In the genomic region with DNA sequence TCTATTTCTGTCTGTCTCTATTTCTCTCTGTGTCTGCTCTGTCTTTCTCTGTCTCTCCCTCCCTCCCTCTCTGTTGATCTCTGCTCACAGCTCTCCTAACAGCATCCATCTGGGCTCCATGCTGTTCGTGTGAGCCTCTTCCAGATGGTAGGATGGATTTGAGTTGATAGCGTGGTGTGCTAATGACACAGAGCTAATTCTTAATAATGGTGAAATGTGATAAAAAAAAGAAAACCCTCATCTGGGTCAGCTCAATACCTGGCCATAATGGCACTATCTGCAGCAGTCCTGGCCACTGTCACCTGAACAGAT, we compare ENCODE assay signal across 2 cellular contexts.
TF ChIP-seq lines count a peak whose summit lies in the region.

No MANE protein-coding gene starts in this region.

TF ChIP-seq in GM23338, 12 proteins besides CTCF, POLR2A, EP300 and RAD21:
- TF ChIP-seq ZNF331 (CRISPR knock-in tag; IDR thresholded peaks at IDR 0.05; ENCODE audit: low read depth) (no peak), POLR2AphosphoS5 (IDR thresholded peaks at IDR 0.05; ENCODE audit: low read depth) (no peak), ZNF462 (CRISPR knock-in tag; IDR thresholded peaks at IDR 0.05) (no peak), NANOG (IDR thresholded peaks at IDR 0.05; ENCODE audit: borderline replicate concordance) (no peak), JUNB (IDR thresholded peaks at IDR 0.05; ENCODE audit: unreplicated experiment) (no peak), CREB1 (CRISPR knock-in tag; IDR thresholded peaks at IDR 0.05; ENCODE audit: low read depth) (no peak), STAT1 (IDR thresholded peaks at IDR 0.05; ENCODE audit: unreplicated experiment) (no peak)

TF ChIP-seq in H1, 55 proteins besides CTCF, POLR2A, EP300 and RAD21:
- TF ChIP-seq CHD2 (IDR thresholded peaks at IDR 0.05; ENCODE audit: low read length): no peak
- TF ChIP-seq HDAC2 (IDR thresholded peaks at IDR 0.05; ENCODE audit: borderline replicate concordance in 1 of 2, low read depth in 2 of 2, low read length in 2 of 2): no peak
- TF ChIP-seq RNF2 (IDR thresholded peaks at IDR 0.05; ENCODE audit: borderline replicate concordance, low read depth, low read length, missing control alignments, poor library complexity, severe bottlenecking): no peak
- no peak for TF ChIP-seq KDM5A (IDR thresholded peaks at IDR 0.05; ENCODE audit: low read length)
- no peak for TF ChIP-seq SUZ12 (IDR thresholded peaks at IDR 0.05; ENCODE audit: low read length)
- no peak for TF ChIP-seq JUND (IDR thresholded peaks at IDR 0.05; ENCODE audit: low read length)
- TF ChIP-seq BRCA1 (IDR thresholded peaks at IDR 0.05; ENCODE audit: low read depth, low read length): no peak
- no peak for TF ChIP-seq CEBPB (IDR thresholded peaks at IDR 0.05; ENCODE audit: low read depth, low read length)
- TF ChIP-seq SIX5 (IDR thresholded peaks at IDR 0.05; ENCODE audit: low read depth, low read length): no peak
- TF ChIP-seq ZNF274 (IDR thresholded peaks at IDR 0.05; ENCODE audit: borderline replicate concordance, extremely low read depth, low read length): no peak
